ENCODE assay signal across 18 cellular contexts in genomic region chr1:116325104-116325503, GRCh38. TPM values are rescaled to one million over a fixed set of nuclear protein-coding genes. Genes with fewer than 3 reads are reported as not detected.
A peak's percentile ranks its signal among the peaks of the same experiment; 100 is the strongest.
DNase-seq lines count a peak whose midpoint lies in the region; ATAC-seq and TF ChIP-seq lines count a peak whose summit lies in the region.
"Had no signal": no experiment of that assay in that cellular context is flagged by ENCODE, and none has a peak within 500 bp of the region (broad histone marks: within the 10 kb centered on the region; RNA-seq: fewer than 3 reads in every experiment).

No MANE protein-coding gene starts in this region.

- H3K27me3 ChIP-seq in Peyer's patch (no peaks in the 10 kb centered on the region), colonic mucosa (no peaks in the 10 kb centered on the region), thyroid gland (no peaks in the 10 kb centered on the region)
- H3K27me3 ChIP-seq: heart right ventricle, left lung had no signal

- peak overlapping the region; percentile 96 for H3K27ac Mint-ChIP-seq in activated naive CD4-positive, alpha-beta T cell treated with anti-CD3 and anti-CD28 coated beads, Interleukin-2, amount 50 U/mL, for 24 hours
- H3K27ac Mint-ChIP-seq in progenitor cell of endocrine pancreas: no peak overlapping the region
- H3K27ac Mint-ChIP-seq: CD14-positive monocyte, HFFc6 had no signal

- H3K9ac ChIP-seq in colonic mucosa (ENCODE audit: low read depth in 2 of 2, low read length in 2 of 2): peak overlapping the region in 1 of 2 donors; percentile 1

- H3K9me3 ChIP-seq in Peyer's patch (no peaks in the 10 kb centered on the region), colonic mucosa (no peaks in the 10 kb centered on the region), thyroid gland (no peaks in the 10 kb centered on the region)
- H3K9me3 ChIP-seq: heart right ventricle, left lung had no signal

- H3K4me3 Mint-ChIP-seq in activated naive CD4-positive, alpha-beta T cell treated with anti-CD3 and anti-CD28 coated beads, Interleukin-2, amount 50 U/mL, for 24 hours: peak overlapping the region; percentile 43
- H3K4me3 Mint-ChIP-seq in progenitor cell of endocrine pancreas (ENCODE audit: low read depth): no peak overlapping the region
- H3K4me3 Mint-ChIP-seq: CD14-positive monocyte, HFFc6 had no signal

- no peaks in the 10 kb centered on the region for H3K36me3 ChIP-seq in Peyer's patch
- H3K36me3 ChIP-seq in colonic mucosa: no peaks in the 10 kb centered on the region
- H3K36me3 ChIP-seq in thyroid gland: no peaks in the 10 kb centered on the region
- H3K36me3 ChIP-seq: heart right ventricle, left lung had no signal

- H3K27ac ChIP-seq in Peyer's patch (peak overlapping the region in 3 of 4 donors; percentile 58 to 71 (median 60)), colonic mucosa (peak overlapping the region; percentile 14), thyroid gland (peak overlapping the region; percentile 74 to 82 (median 78))
- H3K27ac ChIP-seq: left lung had no signal

- no peak for DNase-seq in activated naive CD4-positive, alpha-beta T cell (lab: John Stamatoyannopoulos, UW)
- DNase-seq in Peyer's patch (no peak), colonic mucosa (no peak), thyroid gland (no peak), NCI-H1436 treated with DMSO at 0.1 percent for 48 hours (lab: John Stamatoyannopoulos, UW) (no peak), progenitor cell of endocrine pancreas (ENCODE audit: low spot score, unreplicated experiment) (no peak)
- DNase-seq: heart right ventricle; HFFc6; left lung; NCI-H1436; NCI-H2171; NCI-H526; SHP77; stimulated activated CD4-positive, alpha-beta T cell treated with anti-CD3 and anti-CD28 coated beads, Interleukin-4, amount 100 ng/mL, for 24 hours; SW 1271 had no signal

- no peaks in the 10 kb centered on the region for H3K9me3 Mint-ChIP-seq in activated naive CD4-positive, alpha-beta T cell treated with anti-CD3 and anti-CD28 coated beads, Interleukin-2, amount 50 U/mL, for 24 hours
- no peaks in the 10 kb centered on the region for H3K9me3 Mint-ChIP-seq in progenitor cell of endocrine pancreas (ENCODE audit: low read depth)
- H3K9me3 Mint-ChIP-seq: CD14-positive monocyte, HFFc6 had no signal

- intact Hi-C loops in colonic mucosa (cut with DNase I) (loop anchor here (10.0 kb wide), 1 partner anchor 150 kb away; no protein-coding TSS in a partner anchor), thyroid gland (cut with DNase I) (no loop called here)

- H3K27me3 Mint-ChIP-seq in activated naive CD4-positive, alpha-beta T cell treated with anti-CD3 and anti-CD28 coated beads, Interleukin-2, amount 50 U/mL, for 24 hours: no peaks in the 10 kb centered on the region
- H3K27me3 Mint-ChIP-seq in progenitor cell of endocrine pancreas: no peaks in the 10 kb centered on the region

- TF ChIP-seq POLR2A in Peyer's patch (IDR thresholded peaks at IDR 0.05) (no peak), thyroid gland (IDR thresholded peaks at IDR 0.05) (no peak)

- no peak overlapping the region for H3K4me3 ChIP-seq in Peyer's patch
- H3K4me3 ChIP-seq in colonic mucosa: no peak overlapping the region
- no peak overlapping the region for H3K4me3 ChIP-seq in thyroid gland (replicated peaks in 1 of 3)
- H3K4me3 ChIP-seq: heart right ventricle, left lung had no signal

- no peaks in the 10 kb centered on the region for H3K36me3 Mint-ChIP-seq in activated naive CD4-positive, alpha-beta T cell treated with anti-CD3 and anti-CD28 coated beads, Interleukin-2, amount 50 U/mL, for 24 hours
- H3K36me3 Mint-ChIP-seq in progenitor cell of endocrine pancreas (ENCODE audit: insufficient read depth): no peaks in the 10 kb centered on the region
- H3K36me3 Mint-ChIP-seq: CD14-positive monocyte had no signal

- H3K4me1 Mint-ChIP-seq in activated naive CD4-positive, alpha-beta T cell treated with anti-CD3 and anti-CD28 coated beads, Interleukin-2, amount 50 U/mL, for 24 hours: peaks cover 95% of the 10 kb centered on the region
- H3K4me1 Mint-ChIP-seq in progenitor cell of endocrine pancreas (ENCODE audit: low read depth): peaks cover 37% of the 10 kb centered on the region

- 83 to 91% methylated on average over 2 of the region's 2 CpGs for WGBS in thyroid gland, 2 donors

- H3K4me1 ChIP-seq in Peyer's patch (peaks cover 0 to 34% (median 12%) of the 10 kb centered on the region in 4 donors), colonic mucosa (peaks cover 13% of the 10 kb centered on the region), thyroid gland (peaks cover 52 to 59% of the 10 kb centered on the region in 2 donors)
- H3K4me1 ChIP-seq: left lung had no signal

- no peak for ATAC-seq in HG03460 (IDR thresholded peaks at IDR 0.05; ENCODE audit: unreplicated experiment)
- ATAC-seq: heart right ventricle, left lung had no signal

- TF ChIP-seq CTCF in Peyer's patch (IDR thresholded peaks at IDR 0.05): no peak
- no peak for TF ChIP-seq CTCF in colonic mucosa (IDR thresholded peaks at IDR 0.05)
- TF ChIP-seq CTCF in thyroid gland (IDR thresholded peaks at IDR 0.05): no peak
- TF ChIP-seq CTCF in progenitor cell of endocrine pancreas (IDR thresholded peaks at IDR 0.05; ENCODE audit: unreplicated experiment): no peak

RNA-seq across cellular contexts. Expression of gene ATP1A1, which starts 47.9 kb away (rescaled TPM):
- total RNA-seq in Peyer's patch (1,000 to 10,000 TPM in 3 of 4 donors, 100 to 1,000 TPM in 1; 229 to 4,700 (median 2,986) TPM), colonic mucosa (100 to 1,000 TPM; 718 to 936 TPM), thyroid gland (1,000 to 10,000 TPM in 3 of 4 donors, 100 to 1,000 TPM in 1; 770 to 1,450 (median 1,316) TPM), progenitor cell of endocrine pancreas (325 and 332 TPM in 2 replicates)

Comparison
In these comparisons a context has a peak if more than half of its experiments do, and no peak if none do; other contexts are left out.
1. H3K27ac ChIP-seq: peak in every context shown above with its lines; median percentile 78 in thyroid gland; 60 in Peyer's patch; 14 in colonic mucosa.